ENCODE assay signal across 1 cellular context in the genomic region with DNA sequence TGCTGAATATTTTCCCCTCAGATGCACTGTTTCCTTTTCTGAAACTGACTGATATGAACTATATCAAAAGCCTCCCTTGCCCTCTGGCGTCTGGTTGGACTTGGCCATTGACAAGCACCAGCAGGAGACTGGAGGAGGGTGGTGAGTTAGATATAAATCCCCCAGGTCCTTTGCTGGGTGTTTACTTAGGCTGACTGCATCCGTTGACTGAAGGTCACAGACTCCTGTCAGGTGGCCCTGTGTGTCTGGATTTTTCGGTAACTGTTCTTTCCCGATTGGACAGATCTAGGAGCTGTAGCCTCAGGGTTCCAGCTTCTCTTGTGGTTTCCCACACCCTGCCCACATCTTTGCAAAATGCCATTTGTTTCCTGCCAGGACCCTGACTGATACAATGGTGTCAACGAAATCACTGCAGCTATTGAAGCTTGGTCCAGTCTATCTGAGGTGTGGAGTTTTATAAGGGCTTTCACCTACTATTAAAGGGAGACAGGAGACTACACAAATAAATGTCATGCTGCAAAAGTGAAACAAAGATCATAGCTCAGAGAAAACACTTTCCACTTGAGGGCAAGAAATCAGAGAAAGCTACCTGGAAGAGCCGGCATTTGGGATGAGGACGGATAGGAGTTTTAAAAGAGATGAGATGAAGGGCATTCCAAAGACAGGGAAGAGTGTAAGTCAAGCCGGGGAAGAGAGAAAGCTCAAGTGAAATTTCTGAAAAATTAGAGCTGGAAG.
A peak's percentile ranks its signal among the peaks of the same experiment; 100 is the strongest.
TF ChIP-seq lines count a peak whose summit lies in the region.

No MANE protein-coding gene starts in this region.

TF ChIP-seq in HepG2, 621 proteins besides CTCF, POLR2A, EP300 and RAD21 (continued from another document and continues in another):
- TF ChIP-seq MTERF4 (CRISPR knock-in tag; IDR thresholded peaks at IDR 0.05): no peak
- TF ChIP-seq ZNF780A (CRISPR knock-in tag; IDR thresholded peaks at IDR 0.05): no peak
- TF ChIP-seq, protein P1, sequence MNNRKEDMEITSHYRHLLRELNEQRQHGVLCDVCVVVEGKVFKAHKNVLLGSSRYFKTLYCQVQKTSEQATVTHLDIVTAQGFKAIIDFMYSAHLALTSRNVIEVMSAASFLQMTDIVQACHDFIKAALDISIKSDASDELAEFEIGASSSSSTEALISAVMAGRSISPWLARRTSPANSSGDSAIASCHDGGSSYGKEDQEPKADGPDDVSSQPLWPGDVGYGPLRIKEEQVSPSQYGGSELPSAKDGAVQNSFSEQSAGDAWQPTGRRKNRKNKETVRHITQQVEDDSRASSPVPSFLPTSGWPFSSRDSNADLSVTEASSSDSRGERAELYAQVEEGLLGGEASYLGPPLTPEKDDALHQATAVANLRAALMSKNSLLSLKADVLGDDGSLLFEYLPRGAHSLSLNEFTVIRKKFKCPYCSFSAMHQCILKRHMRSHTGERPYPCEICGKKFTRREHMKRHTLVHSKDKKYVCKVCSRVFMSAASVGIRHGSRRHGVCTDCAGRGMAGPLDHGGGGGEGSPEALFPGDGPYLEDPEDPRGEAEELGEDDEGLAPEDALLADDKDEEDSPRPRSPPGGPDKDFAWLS (CRISPR knock-in tag; IDR thresholded peaks at IDR 0.05; ENCODE audit: borderline replicate concordance): no peak
- TF ChIP-seq XRCC5 (optimal IDR thresholded peaks at IDR 0.05; ENCODE audit: low read length): no peak
- TF ChIP-seq, protein P2, sequence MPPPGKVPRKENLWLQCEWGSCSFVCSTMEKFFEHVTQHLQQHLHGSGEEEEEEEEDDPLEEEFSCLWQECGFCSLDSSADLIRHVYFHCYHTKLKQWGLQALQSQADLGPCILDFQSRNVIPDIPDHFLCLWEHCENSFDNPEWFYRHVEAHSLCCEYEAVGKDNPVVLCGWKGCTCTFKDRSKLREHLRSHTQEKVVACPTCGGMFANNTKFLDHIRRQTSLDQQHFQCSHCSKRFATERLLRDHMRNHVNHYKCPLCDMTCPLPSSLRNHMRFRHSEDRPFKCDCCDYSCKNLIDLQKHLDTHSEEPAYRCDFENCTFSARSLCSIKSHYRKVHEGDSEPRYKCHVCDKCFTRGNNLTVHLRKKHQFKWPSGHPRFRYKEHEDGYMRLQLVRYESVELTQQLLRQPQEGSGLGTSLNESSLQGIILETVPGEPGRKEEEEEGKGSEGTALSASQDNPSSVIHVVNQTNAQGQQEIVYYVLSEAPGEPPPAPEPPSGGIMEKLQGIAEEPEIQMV (CRISPR knock-in tag; IDR thresholded peaks at IDR 0.05; ENCODE audit: low read depth): no peak
- TF ChIP-seq MNT (IDR thresholded peaks at IDR 0.05): no peak
- peak; percentile 28; the same call in 1 of the 3 replicates for TF ChIP-seq MXI1 (IDR thresholded peaks at IDR 0.05; ENCODE audit: borderline replicate concordance, low read depth, low read length)
- TF ChIP-seq ZNF460 (CRISPR knock-in tag; IDR thresholded peaks at IDR 0.05; ENCODE audit: borderline replicate concordance): no peak
- TF ChIP-seq MLX (CRISPR knock-in tag; IDR thresholded peaks at IDR 0.05): 0 out of 2 replicates have a peak, but pooled peaks have one; percentile 26
- TF ChIP-seq ZNF431 (CRISPR knock-in tag; IDR thresholded peaks at IDR 0.05; ENCODE audit: borderline replicate concordance, low read depth): no peak
- TF ChIP-seq SMAD9 (CRISPR knock-in tag; IDR thresholded peaks at IDR 0.05): no peak
- peak; percentile 24; the same call in 1 of the 2 replicates for TF ChIP-seq KDM1A (CRISPR knock-in tag; IDR thresholded peaks at IDR 0.05)
- TF ChIP-seq ZNF232 (CRISPR knock-in tag; IDR thresholded peaks at IDR 0.05; ENCODE audit: borderline replicate concordance): no peak
- no peak for TF ChIP-seq RBFOX2 (IDR thresholded peaks at IDR 0.05; ENCODE audit: low read depth, low read length)
- peak; percentile 56; the same call in 1 of the 2 replicates for TF ChIP-seq PATZ1 (CRISPR knock-in tag; IDR thresholded peaks at IDR 0.05)
- no peak for TF ChIP-seq DPF2 (CRISPR knock-in tag; IDR thresholded peaks at IDR 0.05; ENCODE audit: borderline replicate concordance, low read depth)
- TF ChIP-seq RCOR2 (CRISPR knock-in tag; IDR thresholded peaks at IDR 0.05): no peak
- TF ChIP-seq MAZ (IDR thresholded peaks at IDR 0.05; ENCODE audit: borderline replicate concordance, low read depth, low read length): no peak; the same call in 1 of the 2 replicates
- TF ChIP-seq MAZ (CRISPR knock-in tag; IDR thresholded peaks at IDR 0.05; ENCODE audit: low read depth): no peak
- TF ChIP-seq FOXJ3 (CRISPR knock-in tag; IDR thresholded peaks at IDR 0.05; ENCODE audit: borderline replicate concordance): no peak
- TF ChIP-seq, protein P3, sequence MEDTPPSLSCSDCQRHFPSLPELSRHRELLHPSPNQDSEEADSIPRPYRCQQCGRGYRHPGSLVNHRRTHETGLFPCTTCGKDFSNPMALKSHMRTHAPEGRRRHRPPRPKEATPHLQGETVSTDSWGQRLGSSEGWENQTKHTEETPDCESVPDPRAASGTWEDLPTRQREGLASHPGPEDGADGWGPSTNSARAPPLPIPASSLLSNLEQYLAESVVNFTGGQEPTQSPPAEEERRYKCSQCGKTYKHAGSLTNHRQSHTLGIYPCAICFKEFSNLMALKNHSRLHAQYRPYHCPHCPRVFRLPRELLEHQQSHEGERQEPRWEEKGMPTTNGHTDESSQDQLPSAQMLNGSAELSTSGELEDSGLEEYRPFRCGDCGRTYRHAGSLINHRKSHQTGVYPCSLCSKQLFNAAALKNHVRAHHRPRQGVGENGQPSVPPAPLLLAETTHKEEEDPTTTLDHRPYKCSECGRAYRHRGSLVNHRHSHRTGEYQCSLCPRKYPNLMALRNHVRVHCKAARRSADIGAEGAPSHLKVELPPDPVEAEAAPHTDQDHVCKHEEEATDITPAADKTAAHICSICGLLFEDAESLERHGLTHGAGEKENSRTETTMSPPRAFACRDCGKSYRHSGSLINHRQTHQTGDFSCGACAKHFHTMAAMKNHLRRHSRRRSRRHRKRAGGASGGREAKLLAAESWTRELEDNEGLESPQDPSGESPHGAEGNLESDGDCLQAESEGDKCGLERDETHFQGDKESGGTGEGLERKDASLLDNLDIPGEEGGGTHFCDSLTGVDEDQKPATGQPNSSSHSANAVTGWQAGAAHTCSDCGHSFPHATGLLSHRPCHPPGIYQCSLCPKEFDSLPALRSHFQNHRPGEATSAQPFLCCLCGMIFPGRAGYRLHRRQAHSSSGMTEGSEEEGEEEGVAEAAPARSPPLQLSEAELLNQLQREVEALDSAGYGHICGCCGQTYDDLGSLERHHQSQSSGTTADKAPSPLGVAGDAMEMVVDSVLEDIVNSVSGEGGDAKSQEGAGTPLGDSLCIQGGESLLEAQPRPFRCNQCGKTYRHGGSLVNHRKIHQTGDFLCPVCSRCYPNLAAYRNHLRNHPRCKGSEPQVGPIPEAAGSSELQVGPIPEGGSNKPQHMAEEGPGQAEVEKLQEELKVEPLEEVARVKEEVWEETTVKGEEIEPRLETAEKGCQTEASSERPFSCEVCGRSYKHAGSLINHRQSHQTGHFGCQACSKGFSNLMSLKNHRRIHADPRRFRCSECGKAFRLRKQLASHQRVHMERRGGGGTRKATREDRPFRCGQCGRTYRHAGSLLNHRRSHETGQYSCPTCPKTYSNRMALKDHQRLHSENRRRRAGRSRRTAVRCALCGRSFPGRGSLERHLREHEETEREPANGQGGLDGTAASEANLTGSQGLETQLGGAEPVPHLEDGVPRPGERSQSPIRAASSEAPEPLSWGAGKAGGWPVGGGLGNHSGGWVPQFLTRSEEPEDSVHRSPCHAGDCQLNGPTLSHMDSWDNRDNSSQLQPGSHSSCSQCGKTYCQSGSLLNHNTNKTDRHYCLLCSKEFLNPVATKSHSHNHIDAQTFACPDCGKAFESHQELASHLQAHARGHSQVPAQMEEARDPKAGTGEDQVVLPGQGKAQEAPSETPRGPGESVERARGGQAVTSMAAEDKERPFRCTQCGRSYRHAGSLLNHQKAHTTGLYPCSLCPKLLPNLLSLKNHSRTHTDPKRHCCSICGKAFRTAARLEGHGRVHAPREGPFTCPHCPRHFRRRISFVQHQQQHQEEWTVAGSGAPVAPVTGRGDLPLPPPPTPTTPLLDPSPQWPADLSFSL (CRISPR knock-in tag; IDR thresholded peaks at IDR 0.05): no peak
- no peak for TF ChIP-seq ZNF230 (CRISPR knock-in tag; IDR thresholded peaks at IDR 0.05)
- no peak for TF ChIP-seq ZZZ3 (CRISPR knock-in tag; IDR thresholded peaks at IDR 0.05; ENCODE audit: borderline replicate concordance)
- TF ChIP-seq ZNF678 (CRISPR knock-in tag; IDR thresholded peaks at IDR 0.05): no peak
- no peak for TF ChIP-seq PAX8 (CRISPR knock-in tag; IDR thresholded peaks at IDR 0.05; ENCODE audit: borderline replicate concordance)
- TF ChIP-seq SRSF1 (optimal IDR thresholded peaks at IDR 0.05; ENCODE audit: low read depth, low read length): no peak
- peak; percentile 52; the same call in 1 of the 2 replicates for TF ChIP-seq CBX5 (CRISPR knock-in tag; IDR thresholded peaks at IDR 0.05; ENCODE audit: borderline replicate concordance)
- TF ChIP-seq JUNB (CRISPR knock-in tag; IDR thresholded peaks at IDR 0.05; ENCODE audit: borderline replicate concordance): no peak
- TF ChIP-seq RERE (CRISPR knock-in tag; IDR thresholded peaks at IDR 0.05; ENCODE audit: low read depth): no peak
- TF ChIP-seq ASH2L (IDR thresholded peaks at IDR 0.05; ENCODE audit: insufficient read length, low read depth, low read length): peak; percentile 64
